ENCODE assay signal across 8 cellular contexts in genomic region chr14:49853572-49854375, GRCh38. TPM values are rescaled to one million over a fixed set of nuclear protein-coding genes. Genes with fewer than 3 reads are reported as not detected.
DNase-seq lines count a peak whose midpoint lies in the region; ATAC-seq, FAIRE-seq and TF ChIP-seq lines count a peak whose summit lies in the region.

No MANE protein-coding gene starts in this region.

- WGBS in mammary epithelial cell (ENCODE audit: low coverage, missing lambda C conversion rate) = 18% methylated on average over 19 of the region's 27 CpGs

- CTCF ChIA-PET in mammary epithelial cell (lab: Charles Lee; ENCODE audit: low non-redundant PET) = interaction anchor here (0.6 to 1.1 kb wide), 2 partner anchors 9 to 219 kb away, joined by 6 to 8 read pairs; no protein-coding TSS in a partner anchor

- peaks cover 40% of the 10 kb centered on the region for H3K79me2 ChIP-seq in mammary epithelial cell (ENCODE audit: insufficient read depth, low read length)

- no peak for FAIRE-seq in kidney (lab: Jason Lieb, UNC)

- peak; percentile 47 to 88 (median 74) for DNase-seq in CD4-positive, CD25-positive, alpha-beta regulatory T cell
- DNase-seq in NCI-H2171 (lab: John Stamatoyannopoulos, UW) (peak; percentile 31), WERI-Rb-1 (peak; percentile 84), mammary epithelial cell (peak; percentile 69), kidney (peak; percentile 78)
- peak; percentile 43 to 46 for DNase-seq in stimulated activated CD4-positive, alpha-beta T cell treated with anti-CD3 and anti-CD28 coated beads, Interleukin-12 subunit alpha, Interleukin-12 subunit beta, amount 100 ng/mL, for 24 hours (ENCODE audit: low read depth in 2 of 2)

- intact Hi-C loops in mammary epithelial cell (cut with micrococcal nuclease) (loop anchor here (1.0 to 2.0 kb wide), 4 partner anchors 9 to 459 kb away; partner anchors contain the start of genes DMAC2L, DNAAF2 and L2HGDH), kidney (cut with DNase I) (no loop called here)

- H3K27me3 ChIP-seq in CD4-positive, CD25-positive, alpha-beta regulatory T cell (ENCODE audit: control insufficient read depth, insufficient read depth, low read length) = no peaks in the 10 kb centered on the region
- no peaks in the 10 kb centered on the region for H3K27me3 ChIP-seq in WERI-Rb-1 (ENCODE audit: insufficient read depth, low read depth, severe bottlenecking)
- no peaks in the 10 kb centered on the region for H3K27me3 ChIP-seq in mammary epithelial cell (ENCODE audit: insufficient read depth, low read length)

- peak overlapping the region; percentile 35 to 99 (median 97) for H3K27ac Mint-ChIP-seq in CD4-positive, CD25-positive, alpha-beta regulatory T cell

- H3K4me1 Mint-ChIP-seq in CD4-positive, CD25-positive, alpha-beta regulatory T cell = peaks cover 29 to 47% (median 40%) of the 10 kb centered on the region in 4 donors

- peak overlapping the region; percentile 70 for H3K27ac ChIP-seq in CD4-positive, CD25-positive, alpha-beta regulatory T cell (ENCODE audit: insufficient read depth, low read length, poor library complexity, severe bottlenecking)
- no peak overlapping the region for H3K27ac ChIP-seq in WERI-Rb-1
- no peak overlapping the region for H3K27ac ChIP-seq in mammary epithelial cell (ENCODE audit: insufficient read depth, low read depth, low read length)
- no peak overlapping the region for H3K27ac ChIP-seq in kidney (ENCODE audit: low read depth in 2 of 2, low read length in 2 of 2)

- H2AFZ ChIP-seq in mammary epithelial cell (ENCODE audit: low read depth, low read length) = peak overlapping the region; percentile 66

- no peaks in the 10 kb centered on the region for H3K9me3 Mint-ChIP-seq in CD4-positive, CD25-positive, alpha-beta regulatory T cell

- peaks cover 4% of the 10 kb centered on the region for H3K27me3 Mint-ChIP-seq in CD4-positive, CD25-positive, alpha-beta regulatory T cell

- BruUV-seq in mammary epithelial cell (replicated peaks; lab: Mats Ljungman, UMichigan) = TSS peak; percentile 95

- peaks cover 16% of the 10 kb centered on the region for H3K36me3 Mint-ChIP-seq in CD4-positive, CD25-positive, alpha-beta regulatory T cell

- H3K4me2 ChIP-seq in mammary epithelial cell (ENCODE audit: insufficient read depth, low read depth, low read length) = peak overlapping the region; percentile 32

- peaks cover 9% of the 10 kb centered on the region for H3K36me3 ChIP-seq in CD4-positive, CD25-positive, alpha-beta regulatory T cell (ENCODE audit: control insufficient read depth, insufficient read depth, low read length)
- H3K36me3 ChIP-seq in WERI-Rb-1 (peaks cover 22% of the 10 kb centered on the region), mammary epithelial cell (ENCODE audit: insufficient read depth, low read length) (peaks cover 7% of the 10 kb centered on the region), kidney (ENCODE audit: control insufficient read depth in 1 of 2, insufficient read depth in 2 of 2, low read length in 2 of 2) (peaks cover 4 to 16% of the 10 kb centered on the region in 2 donors)

- peak; percentile 77 for TF ChIP-seq CTCF in WERI-Rb-1 (IDR thresholded peaks at IDR 0.05; ENCODE audit: low read depth, low read length)
- peak; percentile 66 to 75 for TF ChIP-seq CTCF in mammary epithelial cell (conservative IDR thresholded peaks at IDR 0.05 in 1 of 2, IDR thresholded peaks at IDR 0.05 in 1 of 2; ENCODE audit: extremely low read depth in 1 of 2, insufficient read depth in 1 of 2, low read depth in 1 of 2, low read length in 2 of 2)
- TF ChIP-seq CTCF in kidney (IDR thresholded peaks at IDR 0.05; ENCODE audit: borderline replicate concordance, extremely low read depth, insufficient read depth) = peak; percentile 86

- H3K4me3 Mint-ChIP-seq in CD4-positive, CD25-positive, alpha-beta regulatory T cell = peak overlapping the region; percentile 96 to 99 (median 98)

- in situ Hi-C loops in mammary epithelial cell (cut with MboI; ENCODE audit: low sequenced_read_pairs in 2 of 2) = loop anchor here in 1 of 2 donors (25.0 kb wide), 1 partner anchor 684 kb away; the partner anchor contains the start of gene MAP4K5

- H3K9ac ChIP-seq in mammary epithelial cell (ENCODE audit: insufficient read depth, low read length) = no peak overlapping the region
- no peak overlapping the region for H3K9ac ChIP-seq in kidney (ENCODE audit: low read length in 2 of 2)

- dilution Hi-C loops in mammary epithelial cell (cut with HindIII; ENCODE audit: low sequenced_read_pairs) = no loop called here

- H3K9me3 ChIP-seq in CD4-positive, CD25-positive, alpha-beta regulatory T cell (ENCODE audit: control insufficient read depth in 2 of 2, low read length in 2 of 2) = no peaks in the 10 kb centered on the region
- H3K9me3 ChIP-seq in WERI-Rb-1 (ENCODE audit: severe bottlenecking) = no peaks in the 10 kb centered on the region
- H3K9me3 ChIP-seq in mammary epithelial cell (replicated peaks; ENCODE audit: insufficient read depth, low read length) = no peaks in the 10 kb centered on the region
- H3K9me3 ChIP-seq in kidney (ENCODE audit: control insufficient read depth in 1 of 2, low read length in 2 of 2) = no peaks in the 10 kb centered on the region

- ATAC-seq in CD4-positive, CD25-positive, alpha-beta regulatory T cell (ENCODE audit: low read depth in 2 of 2) = peak; percentile 75
- ATAC-seq in GM21737 (IDR thresholded peaks at IDR 0.05; ENCODE audit: unreplicated experiment) (peak; percentile 43), HG02642 (IDR thresholded peaks at IDR 0.05; ENCODE audit: poor library complexity, unreplicated experiment) (no peak)

- no peaks in the 10 kb centered on the region for H4K20me1 ChIP-seq in mammary epithelial cell (ENCODE audit: insufficient read depth, low read length)

- peak overlapping the region; percentile 99 for H3K4me3 ChIP-seq in CD4-positive, CD25-positive, alpha-beta regulatory T cell (ENCODE audit: low read depth, low read length)
- H3K4me3 ChIP-seq in WERI-Rb-1 (ENCODE audit: low read depth, low read length) (peak overlapping the region; percentile 100), mammary epithelial cell (replicated peaks in 1 of 3; ENCODE audit: insufficient read depth in 1 of 3, low read depth in 2 of 3, low read length in 3 of 3) (no peak overlapping the region), kidney (ENCODE audit: low read length in 2 of 2) (peak overlapping the region; percentile 93 to 99)

- H3K4me1 ChIP-seq in CD4-positive, CD25-positive, alpha-beta regulatory T cell (ENCODE audit: control insufficient read depth, insufficient read depth, low read length, poor library complexity, severe bottlenecking) = peaks cover 28% of the 10 kb centered on the region
- peaks cover 7% of the 10 kb centered on the region for H3K4me1 ChIP-seq in mammary epithelial cell (ENCODE audit: insufficient read depth, low read length)
- peaks cover 0 to 9% of the 10 kb centered on the region in 2 donors for H3K4me1 ChIP-seq in kidney (ENCODE audit: control insufficient read depth in 1 of 2, insufficient read depth in 1 of 2, low read depth in 1 of 2, low read length in 2 of 2)

RNA-seq across cellular contexts. Expression of gene NEMF, which starts 1.2 kb away (rescaled TPM):
- total RNA-seq in CD4-positive, CD25-positive, alpha-beta regulatory T cell = 79.6 TPM
- 10 to 100 TPM; 32.6 to 40.5 (median 36.1) TPM for polyA plus RNA-seq in CD4-positive, CD25-positive, alpha-beta regulatory T cell
- total RNA-seq in mammary epithelial cell (10 to 100 TPM; 44.8 to 57.7 TPM), kidney (79.9 TPM)
- polyA plus RNA-seq in mammary epithelial cell (18.1 TPM), kidney (ENCODE audit: insufficient read depth, low read depth, low replicate concordance) (26.1 TPM)
- polyA minus RNA-seq in mammary epithelial cell = 60.7 TPM

RNA-seq across cellular contexts. Expression of gene ARF6, which starts 39.1 kb away (rescaled TPM):
- 94.6 TPM for total RNA-seq in CD4-positive, CD25-positive, alpha-beta regulatory T cell
- 100 to 1,000 TPM; 148 to 171 (median 153) TPM for polyA plus RNA-seq in CD4-positive, CD25-positive, alpha-beta regulatory T cell
- 100 to 1,000 TPM in 1 of 2 donors, 10 to 100 TPM in 1; 85.5 to 132 TPM for total RNA-seq in mammary epithelial cell
- polyA plus RNA-seq in mammary epithelial cell = 58.3 TPM
- polyA minus RNA-seq in mammary epithelial cell = 88.5 TPM
- total RNA-seq in kidney = 87.1 TPM
- polyA plus RNA-seq in kidney (ENCODE audit: insufficient read depth, low read depth, low replicate concordance) = 38.9 TPM

Comparison
In these comparisons a context has a peak if more than half of its experiments do, and no peak if none do; other contexts are left out.
1. DNase-seq: peak in every context shown above with its lines; median percentile 84 in WERI-Rb-1; 78 in kidney; 74 in CD4-positive, CD25-positive, alpha-beta regulatory T cell; 69 in mammary epithelial cell; 44 in stimulated activated CD4-positive, alpha-beta T cell treated with anti-CD3 and anti-CD28 coated beads, Interleukin-12 subunit alpha, Interleukin-12 subunit beta, amount 100 ng/mL, for 24 hours; 31 in NCI-H2171.
2. H3K4me3 ChIP-seq: peak in CD4-positive, CD25-positive, alpha-beta regulatory T cell (single experiment), WERI-Rb-1 (single experiment) and kidney (2 of 2); none in mammary epithelial cell (0 of 3).
3. Peak in every context shown above with its lines, with median percentiles within 50 percentile points of each other: CTCF ChIP-seq.